In the genomic region with DNA sequence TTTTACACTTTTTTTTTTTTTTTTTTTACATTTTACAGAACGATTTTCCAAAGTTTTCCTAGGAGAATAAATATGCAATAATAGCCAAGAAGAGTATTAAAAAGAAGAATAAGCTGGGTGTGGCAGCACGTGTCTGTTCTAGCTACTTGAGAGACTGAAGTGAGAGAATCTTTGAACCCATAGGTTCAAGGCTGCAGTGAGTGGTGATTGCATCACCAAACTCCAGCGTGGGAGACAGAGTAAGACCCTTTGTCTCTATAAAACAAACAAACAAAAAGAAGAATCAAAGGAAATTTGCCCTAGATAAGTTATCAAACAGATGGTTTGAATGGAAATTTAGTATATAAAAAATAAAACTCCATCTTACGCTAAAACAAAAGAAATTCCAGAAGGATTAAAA, we compare ENCODE assay signal across 25 cellular contexts. TPM values are rescaled to one million over a fixed set of nuclear protein-coding genes. Genes with fewer than 3 reads are reported as not detected.
A peak's percentile ranks its signal among the peaks of the same experiment; 100 is the strongest.
DNase-seq lines count a peak whose midpoint lies in the region; ATAC-seq, FAIRE-seq and TF ChIP-seq lines count a peak whose summit lies in the region.
"Had no signal": no experiment of that assay in that cellular context is flagged by ENCODE, and none has a peak within 500 bp of the region (broad histone marks: within the 10 kb centered on the region; RNA-seq: fewer than 3 reads in every experiment).

No MANE protein-coding gene starts in this region.

- no peak for TF ChIP-seq POLR2A in IMR-90 (IDR thresholded peaks at IDR 0.05; ENCODE audit: low read depth, low read length)
- TF ChIP-seq POLR2A in endothelial cell of umbilical vein (IDR thresholded peaks at IDR 0.05; ENCODE audit: low read depth, low read length) = no peak

- H3K27me3 Mint-ChIP-seq in T-helper 17 cell = no peaks in the 10 kb centered on the region
- H3K27me3 Mint-ChIP-seq in activated CD4-positive, alpha-beta T cell treated with anti-CD3 and anti-CD28 coated beads, Interleukin-2, amount 10 ng/mL, durations not matched to agents 24 days and 14 days = no peaks in the 10 kb centered on the region
- H3K27me3 Mint-ChIP-seq: CD4-positive, alpha-beta memory T cell had no signal

- POLR2A ChIA-PET in IMR-90 (lab: Charles Lee; ENCODE audit: unreplicated experiment) (no interaction called here), endothelial cell of umbilical vein (lab: Charles Lee) (no interaction called here)

- no peak for DNase-seq in IMR-90
- no peak for DNase-seq in T-helper 17 cell
- peak; percentile 57 for DNase-seq in endothelial cell of umbilical vein (ENCODE audit: low read depth, low spot score)
- DNase-seq in pulmonary artery endothelial cell (ENCODE audit: low read depth, low spot score) = peak; percentile 32
- DNase-seq in activated CD4-positive, alpha-beta T cell treated with anti-CD3 and anti-CD28 coated beads, Interleukin-2, amount 10 ng/mL, durations not matched to agents 24 days and 14 days = no peak
- DNase-seq: C1 segment of cervical spinal cord; CD4-positive, alpha-beta memory T cell; COR-L47; DMS53; GM23248; HCEC 1CT; KBM-7; MV-4-11; NCI-H1105 treated with DMSO at 0.1 percent for 48 hours; NCI-H146; NCI-H1930; NCI-H226; NCI-H510A; NCI-H69; OCI-M1; Peyer's patch; SHP77 treated with DMSO at 0.1 percent for 48 hours; SW 1271 had no signal

- H3K4me1 Mint-ChIP-seq in T-helper 17 cell = peaks cover 30% of the 10 kb centered on the region
- H3K4me1 Mint-ChIP-seq in activated CD4-positive, alpha-beta T cell treated with anti-CD3 and anti-CD28 coated beads, Interleukin-2, amount 10 ng/mL, durations not matched to agents 24 days and 14 days = peaks cover 31% of the 10 kb centered on the region

- peaks cover 12% of the 10 kb centered on the region for H3K36me3 Mint-ChIP-seq in T-helper 17 cell (ENCODE audit: low read depth)
- peaks cover 28% of the 10 kb centered on the region for H3K36me3 Mint-ChIP-seq in activated CD4-positive, alpha-beta T cell treated with anti-CD3 and anti-CD28 coated beads, Interleukin-2, amount 10 ng/mL, durations not matched to agents 24 days and 14 days (ENCODE audit: low read depth)

- BruUV-seq in IMR-90 (replicated peaks; lab: Mats Ljungman, UMichigan) (no TSS peak), endothelial cell of umbilical vein (replicated peaks; lab: Mats Ljungman, UMichigan) (no TSS peak)

- H2BK20ac ChIP-seq in IMR-90 (ENCODE audit: low read depth, low read length) = no peak overlapping the region

- H4K20me1 ChIP-seq in IMR-90 (ENCODE audit: insufficient read depth, low read length) (peaks cover 16% of the 10 kb centered on the region; the same call in 1 of the 2 replicates), endothelial cell of umbilical vein (replicated peaks; ENCODE audit: control insufficient read depth, extremely low read depth, insufficient read depth, low read length) (no peaks in the 10 kb centered on the region)

- in situ Hi-C loops in IMR-90 (cut with MboI; ENCODE audit: low sequenced_read_pairs) = no loop called here

- ATAC-seq in IMR-90 (ENCODE audit: low read depth) (no peak), T-helper 17 cell (no peak), GM18867 (IDR thresholded peaks at IDR 0.05; ENCODE audit: unreplicated experiment) (no peak), HG02973 (IDR thresholded peaks at IDR 0.05; ENCODE audit: unreplicated experiment) (no peak)

- H3K56ac ChIP-seq in IMR-90 (ENCODE audit: extremely low read depth, insufficient read depth, low read length) = no peak overlapping the region

- H4K5ac ChIP-seq in IMR-90 (ENCODE audit: low read depth, low read length) = no peak overlapping the region

- dilution Hi-C loops in IMR-90 (cut with HindIII; ENCODE audit: low sequenced_read_pairs, unreplicated experiment) = no loop called here
- dilution Hi-C loops in endothelial cell of umbilical vein (cut with MboI; ENCODE audit: extremely low pct_ligation_motif_present, low sequenced_read_pairs) = no loop called here

- H3K4me3 Mint-ChIP-seq in T-helper 17 cell = no peak overlapping the region
- H3K4me3 Mint-ChIP-seq in activated CD4-positive, alpha-beta T cell treated with anti-CD3 and anti-CD28 coated beads, Interleukin-2, amount 10 ng/mL, durations not matched to agents 24 days and 14 days = no peak overlapping the region

- H2BK15ac ChIP-seq in IMR-90 (ENCODE audit: low read depth, low read length) = no peak overlapping the region

- H3K27ac ChIP-seq in IMR-90 (ENCODE audit: insufficient read depth, low read length) = no peak overlapping the region
- H3K27ac ChIP-seq in endothelial cell of umbilical vein (ENCODE audit: insufficient read depth, low read depth, low read length) = no peak overlapping the region
- H3K27ac ChIP-seq: GM23248, Peyer's patch had no signal

- no peak overlapping the region for H4K8ac ChIP-seq in IMR-90 (ENCODE audit: low read depth in 2 of 2, low read length in 2 of 2)

- H3K27ac Mint-ChIP-seq in T-helper 17 cell = peak overlapping the region; percentile 81
- H3K27ac Mint-ChIP-seq in activated CD4-positive, alpha-beta T cell treated with anti-CD3 and anti-CD28 coated beads, Interleukin-2, amount 10 ng/mL, durations not matched to agents 24 days and 14 days = no peak overlapping the region

- H3K9me1 ChIP-seq in IMR-90 (ENCODE audit: insufficient read depth, low read length) = no peaks in the 10 kb centered on the region; the same call in 1 of the 2 replicates
- no peaks in the 10 kb centered on the region for H3K9me1 ChIP-seq in endothelial cell of umbilical vein (replicated peaks; ENCODE audit: control insufficient read depth, extremely low read depth, insufficient read depth, low read length)

- H3K4me1 ChIP-seq in IMR-90 (ENCODE audit: control insufficient read depth, insufficient read depth, low read length) = no peaks in the 10 kb centered on the region
- H3K4me1 ChIP-seq in endothelial cell of umbilical vein (ENCODE audit: control insufficient read depth, extremely low read depth, insufficient read depth, low read length) = peaks cover 5% of the 10 kb centered on the region

- H4K91ac ChIP-seq in IMR-90 (ENCODE audit: insufficient read depth, low read depth, low read length) = no peak overlapping the region

- H3K36me3 ChIP-seq in IMR-90 (ENCODE audit: control insufficient read depth, insufficient read depth, low read length) = peaks cover 8% of the 10 kb centered on the region; the same call in 1 of the 2 replicates
- H3K36me3 ChIP-seq in endothelial cell of umbilical vein (ENCODE audit: control insufficient read depth in 2 of 2, extremely low read depth in 1 of 2, insufficient read depth in 2 of 2, low read length in 2 of 2) = no peaks in the 10 kb centered on the region

- no peak overlapping the region for H3K23ac ChIP-seq in IMR-90 (ENCODE audit: low read depth, low read length)

- H2AFZ ChIP-seq in IMR-90 (replicated peaks; ENCODE audit: low read length, poor library complexity) (no peak overlapping the region), endothelial cell of umbilical vein (ENCODE audit: low read depth, low read length) (no peak overlapping the region)
- H2AFZ ChIP-seq: GM23248 had no signal

- no peak overlapping the region for H3K18ac ChIP-seq in IMR-90 (ENCODE audit: low read depth, low read length)

- WGBS in IMR-90 (ENCODE audit: extremely low coverage in 2 of 2, insufficient read length in 1 of 2), 2 experiments = no CpG with 5 or more reads among the region's 4 CpGs

- no peak for TF ChIP-seq RAD21 in IMR-90 (IDR thresholded peaks at IDR 0.05; ENCODE audit: low read length)

- CTCF ChIA-PET in IMR-90 (lab: Yijun Ruan, JAX) (interaction anchor here (0.6 to 0.7 kb wide), 2 partner anchors 874 to 940 kb away, joined by 3 to 5 read pairs; no protein-coding TSS in a partner anchor), endothelial cell of umbilical vein (lab: Charles Lee) (no interaction called here)

- H2AK9ac ChIP-seq in IMR-90 (replicated peaks; ENCODE audit: low read depth, low read length, poor library complexity) = no peak overlapping the region

- H2AK5ac ChIP-seq in IMR-90 (ENCODE audit: low read depth, low read length) = no peak overlapping the region

- no peak overlapping the region for H3K4ac ChIP-seq in IMR-90 (ENCODE audit: low read depth, low read length)

- H2BK120ac ChIP-seq in IMR-90 (ENCODE audit: low read depth, low read length) = no peak overlapping the region

- H3K4me3 ChIP-seq in IMR-90 (ENCODE audit: insufficient read depth, low read depth, low read length) (no peak overlapping the region), endothelial cell of umbilical vein (replicated peaks in 1 of 3; ENCODE audit: insufficient read depth in 1 of 3, low read depth in 1 of 3, low read length in 3 of 3) (no peak overlapping the region)
- H3K4me3 ChIP-seq: GM23248, Peyer's patch had no signal

- intact Hi-C loops in IMR-90 (cut with micrococcal nuclease) (no loop called here), endothelial cell of umbilical vein (cut with micrococcal nuclease) (no loop called here)
- intact Hi-C loops in activated CD4-positive, alpha-beta T cell treated with anti-CD3 and anti-CD28 coated beads, Interleukin-2, amount 10 ng/mL, durations not matched to agents 24 days and 14 days (cut with micrococcal nuclease) = no loop called here

- H3K79me1 ChIP-seq in IMR-90 (ENCODE audit: low read depth in 1 of 2, low read length in 2 of 2) = peaks cover 13 to 16% of the 10 kb centered on the region in 2 experiments; a peak in 3 of 4 replicates

- H3K9ac ChIP-seq in IMR-90 (ENCODE audit: low read depth, low read length) (no peak overlapping the region), endothelial cell of umbilical vein (replicated peaks; ENCODE audit: extremely low read depth, insufficient read depth, low read length) (no peak overlapping the region)
- H3K9ac ChIP-seq: GM23248 had no signal

- H3K79me2 ChIP-seq in endothelial cell of umbilical vein (ENCODE audit: control insufficient read depth, insufficient read depth, low read length) = peaks cover 21% of the 10 kb centered on the region

- 0 out of 2 replicates have a peak overlapping the region, but pooled peaks have one; percentile 51 for H3K14ac ChIP-seq in IMR-90 (replicated peaks; ENCODE audit: low read depth, low read length)

- no peak for TF ChIP-seq CTCF in IMR-90 (conservative IDR thresholded peaks at IDR 0.05; ENCODE audit: low read depth, low read length)
- TF ChIP-seq CTCF in endothelial cell of umbilical vein (IDR thresholded peaks at IDR 0.05; ENCODE audit: extremely low read depth in 1 of 2, insufficient read depth in 1 of 2, low read depth in 1 of 2, low read length in 2 of 2) = no peak

- no peak overlapping the region for H2BK5ac ChIP-seq in IMR-90 (ENCODE audit: low read depth, low read length, poor library complexity, severe bottlenecking)

- no peak for FAIRE-seq in endothelial cell of umbilical vein (lab: Jason Lieb, UNC)

- H3K27me3 ChIP-seq in IMR-90 (ENCODE audit: control insufficient read depth, insufficient read depth, low read length) (no peaks in the 10 kb centered on the region), endothelial cell of umbilical vein (ENCODE audit: control insufficient read depth in 2 of 2, insufficient read depth in 2 of 2, low read length in 2 of 2) (no peaks in the 10 kb centered on the region)
- H3K27me3 ChIP-seq: Peyer's patch had no signal

- H3K4me2 ChIP-seq in IMR-90 (ENCODE audit: low read depth, low read length) (no peak overlapping the region), endothelial cell of umbilical vein (ENCODE audit: insufficient read depth, low read length) (no peak overlapping the region)

- H3K9me3 Mint-ChIP-seq in activated CD4-positive, alpha-beta T cell treated with anti-CD3 and anti-CD28 coated beads, Interleukin-2, amount 10 ng/mL, durations not matched to agents 24 days and 14 days = no peaks in the 10 kb centered on the region
- H3K9me3 Mint-ChIP-seq: CD4-positive, alpha-beta memory T cell had no signal

- H3K9me3 ChIP-seq in IMR-90 (ENCODE audit: control insufficient read depth, insufficient read depth, low read length) (no peaks in the 10 kb centered on the region), T-helper 17 cell (ENCODE audit: control insufficient read depth, low read length, poor library complexity, severe bottlenecking) (no peaks in the 10 kb centered on the region), endothelial cell of umbilical vein (replicated peaks; ENCODE audit: control insufficient read depth, insufficient read depth, low read length) (no peaks in the 10 kb centered on the region)
- H3K9me3 ChIP-seq: Peyer's patch had no signal

RNA-seq across cellular contexts. Expression of gene XRN1, which starts 13.3 kb away (rescaled TPM):
- total RNA-seq in IMR-90 (2012; rRNA removed) (21.5 and 38.9 TPM in 2 replicates), T-helper 17 cell (10 to 100 TPM; 77.3 to 94.6 TPM), endothelial cell of umbilical vein (34.4 and 40.0 TPM in 2 replicates), pulmonary artery endothelial cell (56.1 and 61.8 TPM in 2 replicates)
- polyA plus RNA-seq in IMR-90 (2012; rRNA removed) (6.0 and 6.8 TPM in 2 replicates), endothelial cell of umbilical vein (3.4 and 4.4 TPM in 2 replicates)
- polyA plus RNA-seq in IMR-90 (2012; cell fraction: cytosol; rRNA removed) = 0.66 and 7.5 TPM in 2 replicates
- 1.2 and 13.7 TPM in 2 replicates for polyA plus RNA-seq in IMR-90 (2012; cell fraction: nucleus; rRNA removed; ENCODE audit: low replicate concordance)
- 3.7 and 4.0 TPM in 2 replicates for polyA plus RNA-seq in endothelial cell of umbilical vein (2011; cell fraction: cytosol; rRNA removed)
- polyA plus RNA-seq in endothelial cell of umbilical vein (2011; cell fraction: nucleus; rRNA removed) = 27.6 and 30.3 TPM in 2 replicates
- polyA plus RNA-seq in endothelial cell of umbilical vein (2012) = 9.3 and 12.7 TPM in 2 replicates
- polyA minus RNA-seq in endothelial cell of umbilical vein = 44.4 and 49.5 TPM in 2 replicates
- polyA minus RNA-seq in endothelial cell of umbilical vein (2011; cell fraction: cytosol; rRNA and poly(A)+ RNA removed) = 17.8 TPM
- 118 and 126 TPM in 2 replicates for polyA minus RNA-seq in endothelial cell of umbilical vein (2011; cell fraction: nucleus; rRNA and poly(A)+ RNA removed)
- 43.8 and 49.5 TPM in 2 replicates for total RNA-seq in activated CD4-positive, alpha-beta T cell treated with anti-CD3 and anti-CD28 coated beads, Interleukin-2, amount 10 ng/mL, durations not matched to agents 24 days and 14 days

Comparison
In these comparisons a context has a peak if more than half of its experiments do, and no peak if none do; other contexts are left out.
1. DNase-seq: peak in endothelial cell of umbilical vein (single experiment) and pulmonary artery endothelial cell (single experiment); none in IMR-90 (single experiment), T-helper 17 cell (0 of 3) and activated CD4-positive, alpha-beta T cell treated with anti-CD3 and anti-CD28 coated beads, Interleukin-2, amount 10 ng/mL, durations not matched to agents 24 days and 14 days (single experiment).